ENCODE assay signal across 10 cellular contexts in genomic region chr12:66288121-66288520, GRCh38.
DNase-seq lines count a peak whose midpoint lies in the region; ATAC-seq and TF ChIP-seq lines count a peak whose summit lies in the region.
"Had no signal": no experiment of that assay in that cellular context is flagged by ENCODE, and none has a peak within 500 bp of the region (broad histone marks: within the 10 kb centered on the region; RNA-seq: fewer than 3 reads in every experiment).

No MANE protein-coding gene starts in this region.

- peak overlapping the region; percentile 50 for H3K4me3 Mint-ChIP-seq in activated naive CD4-positive, alpha-beta T cell treated with anti-CD3 and anti-CD28 coated beads, Interleukin-2, amount 10 ng/mL, durations not matched to agents 7 days and 5 days

- H3F3A ChIP-seq in Loucy (ENCODE audit: low read depth), result no peaks in the 10 kb centered on the region

- H3K36me3 ChIP-seq in Loucy (ENCODE audit: insufficient read depth, low read length) (no peaks in the 10 kb centered on the region), tibial artery (no peaks in the 10 kb centered on the region)
- H3K36me3 ChIP-seq: SJCRH30 had no signal

- H4K20me1 ChIP-seq in Loucy (ENCODE audit: insufficient read depth, low read length, poor library complexity, severe bottlenecking), result no peaks in the 10 kb centered on the region

- peak overlapping the region; percentile 52 for H3K4me3 ChIP-seq in Loucy (ENCODE audit: low read length, poor library complexity, severe bottlenecking)
- H3K4me3 ChIP-seq in tibial artery, result no peak overlapping the region
- H3K4me3 ChIP-seq: GM23248, SJCRH30 had no signal

- H3K9ac ChIP-seq in Loucy (ENCODE audit: low read depth, low read length, poor library complexity, severe bottlenecking), result peak overlapping the region; percentile 66
- H3K9ac ChIP-seq: GM23248 had no signal

- H3K4me1 Mint-ChIP-seq in activated naive CD4-positive, alpha-beta T cell treated with anti-CD3 and anti-CD28 coated beads, Interleukin-2, amount 10 ng/mL, durations not matched to agents 7 days and 5 days, result peaks cover 76% of the 10 kb centered on the region

- intact Hi-C loops in tibial artery (cut with DNase I; ENCODE audit: low total_unique reads), result no loop called here

- H3K4me1 ChIP-seq in Loucy (ENCODE audit: insufficient read depth, low read length, poor library complexity, severe bottlenecking) (peaks cover 51% of the 10 kb centered on the region), tibial artery (no peaks in the 10 kb centered on the region)
- H3K4me1 ChIP-seq: SJCRH30 had no signal

- peak overlapping the region; percentile 76 for H3K4me2 ChIP-seq in Loucy (ENCODE audit: low read depth, low read length, poor library complexity, severe bottlenecking)

- H3K9me3 ChIP-seq in Loucy (ENCODE audit: insufficient read depth, low read depth, low read length) (no peaks in the 10 kb centered on the region), tibial artery (no peaks in the 10 kb centered on the region)
- H3K9me3 ChIP-seq: SJCRH30 had no signal

- H3K27ac ChIP-seq in tibial artery, result no peak overlapping the region
- H3K27ac ChIP-seq: GM23248, SJCRH30 had no signal

- no peaks in the 10 kb centered on the region for H3K79me2 ChIP-seq in Loucy (ENCODE audit: insufficient read depth, low read length)

- H3K9me3 Mint-ChIP-seq in activated naive CD4-positive, alpha-beta T cell treated with anti-CD3 and anti-CD28 coated beads, Interleukin-2, amount 10 ng/mL, durations not matched to agents 7 days and 5 days, result peaks cover 17% of the 10 kb centered on the region

- no peaks in the 10 kb centered on the region for H3K9me2 ChIP-seq in Loucy (replicated peaks; ENCODE audit: low read depth, low read length)

- CTCF ChIA-PET in activated naive CD4-positive, alpha-beta T cell treated with anti-CD3 and anti-CD28 coated beads, Interleukin-2, amount 10 ng/mL, durations not matched to agents 7 days and 5 days (lab: Charles Lee), result interaction anchor here (0.9 to 1.3 kb wide), 3 partner anchors 9 to 18 kb away, joined by 4 to 5 read pairs (median 4); partner anchors contain the start of gene HELB

- peak; percentile 63 to 65 for DNase-seq in activated CD4-positive, alpha-beta T cell treated with anti-CD3 and anti-CD28 coated beads for 4 hours
- peak; percentile 74 for DNase-seq in activated naive CD4-positive, alpha-beta T cell treated with anti-CD3 and anti-CD28 coated beads, Interleukin-2, amount 10 ng/mL, durations not matched to agents 7 days and 5 days
- DNase-seq in stimulated activated CD8-positive, alpha-beta memory T cell treated with anti-CD3 and anti-CD28 coated beads, Interleukin-12 subunit alpha, Interleukin-12 subunit beta, amount 100 ng/mL, for 1 hour (ENCODE audit: low read depth), result peak; percentile 39
- DNase-seq in NCI-H1930 (lab: John Stamatoyannopoulos, UW), result no peak
- no peak for DNase-seq in Ammon's horn (ENCODE audit: low spot score)
- no peak for DNase-seq in tibial artery
- DNase-seq: GM23248, SJCRH30 had no signal

- no peaks in the 10 kb centered on the region for H3K27me3 Mint-ChIP-seq in activated naive CD4-positive, alpha-beta T cell treated with anti-CD3 and anti-CD28 coated beads, Interleukin-2, amount 10 ng/mL, durations not matched to agents 7 days and 5 days

- H3K27ac Mint-ChIP-seq in activated naive CD4-positive, alpha-beta T cell treated with anti-CD3 and anti-CD28 coated beads, Interleukin-2, amount 10 ng/mL, durations not matched to agents 7 days and 5 days, result peak overlapping the region; percentile 98

- H3K27me3 ChIP-seq in Loucy (ENCODE audit: insufficient read depth, low read length, poor library complexity, severe bottlenecking) (no peaks in the 10 kb centered on the region), tibial artery (no peaks in the 10 kb centered on the region)
- H3K27me3 ChIP-seq: SJCRH30 had no signal

- TF ChIP-seq CTCF in Loucy (conservative IDR thresholded peaks at IDR 0.05; ENCODE audit: low read length) (no peak), tibial artery (IDR thresholded peaks at IDR 0.05) (no peak)

- no peak for ATAC-seq in GM19452 (IDR thresholded peaks at IDR 0.05; ENCODE audit: unreplicated experiment)

- H2AFZ ChIP-seq in Loucy (ENCODE audit: low read length), result no peak overlapping the region
- H2AFZ ChIP-seq: GM23248 had no signal

- H3K36me3 Mint-ChIP-seq in activated naive CD4-positive, alpha-beta T cell treated with anti-CD3 and anti-CD28 coated beads, Interleukin-2, amount 10 ng/mL, durations not matched to agents 7 days and 5 days, result peaks cover 25% of the 10 kb centered on the region

Comparison
In these comparisons a context has a peak if more than half of its experiments do, and no peak if none do; other contexts are left out.
1. DNase-seq: peak in activated CD4-positive, alpha-beta T cell treated with anti-CD3 and anti-CD28 coated beads for 4 hours (2 of 2), activated naive CD4-positive, alpha-beta T cell treated with anti-CD3 and anti-CD28 coated beads, Interleukin-2, amount 10 ng/mL, durations not matched to agents 7 days and 5 days (single experiment) and stimulated activated CD8-positive, alpha-beta memory T cell treated with anti-CD3 and anti-CD28 coated beads, Interleukin-12 subunit alpha, Interleukin-12 subunit beta, amount 100 ng/mL, for 1 hour (single experiment); none in NCI-H1930 (0 of 2), Ammon's horn (single experiment) and tibial artery (0 of 2).